ENCODE assay signal across 2 cellular contexts in genomic region chr5:10677533-10677932, GRCh38.
TF ChIP-seq lines count a peak whose summit lies in the region.

No MANE protein-coding gene starts in this region.

TF ChIP-seq in HepG2, 621 proteins besides CTCF, POLR2A, EP300 and RAD21:
- TF ChIP-seq ZNF646 (CRISPR knock-in tag; IDR thresholded peaks at IDR 0.05) (no peak), NR2F2 (IDR thresholded peaks at IDR 0.05; ENCODE audit: borderline replicate concordance, low read depth) (no peak), TBL1XR1 (IDR thresholded peaks at IDR 0.05; ENCODE audit: borderline replicate concordance, low read length, partially characterized antibody) (no peak), MEF2D (CRISPR knock-in tag; IDR thresholded peaks at IDR 0.05) (no peak), ZNF556 (CRISPR knock-in tag; IDR thresholded peaks at IDR 0.05; ENCODE audit: borderline replicate concordance) (no peak), AHDC1 (CRISPR knock-in tag; IDR thresholded peaks at IDR 0.05; ENCODE audit: borderline replicate concordance) (no peak), ZBTB42 (CRISPR knock-in tag; IDR thresholded peaks at IDR 0.05) (no peak), RBM22 (optimal IDR thresholded peaks at IDR 0.05; ENCODE audit: low read length) (peak; percentile 87), ZBTB8A (CRISPR knock-in tag; IDR thresholded peaks at IDR 0.05; ENCODE audit: borderline replicate concordance, low read depth) (no peak)

TF ChIP-seq in GM12878, 131 proteins besides CTCF, POLR2A, EP300 and RAD21 (continued from another document):
- no peak for TF ChIP-seq REST (IDR thresholded peaks at IDR 0.05; ENCODE audit: low read depth, low read length)
